9 cellular contexts compared by ENCODE assay signal in genomic region chr1:38044224-38045215, GRCh38. TPM values are rescaled to one million over a fixed set of nuclear protein-coding genes. Genes with fewer than 3 reads are reported as not detected.
DNase-seq lines count a peak whose midpoint lies in the region; ATAC-seq and TF ChIP-seq lines count a peak whose summit lies in the region.
"Had no signal": no experiment of that assay in that cellular context is flagged by ENCODE, and none has a peak within 500 bp of the region (broad histone marks: within the 10 kb centered on the region; RNA-seq: fewer than 3 reads in every experiment).

No MANE protein-coding gene starts in this region.

- ATAC-seq in activated CD8-positive, alpha-beta T cell treated with anti-CD3 and anti-CD28 coated beads, Interleukin-2, amount 10 ng/mL, durations not matched to agents 7 days and 5 days, result no peak
- ATAC-seq in GM21576 (IDR thresholded peaks at IDR 0.05; ENCODE audit: unreplicated experiment), result no peak
- ATAC-seq: activated naive CD4-positive, alpha-beta T cell treated with anti-CD3 and anti-CD28 coated beads, Interleukin-2, amount 50 U/mL, for 72 hours had no signal

- H3K27ac Mint-ChIP-seq in T-helper 2 cell treated with Interferon-gamma antibody and Interleukin-4, amounts not matched to agents 5 μg/mL and 100 μg/mL, for 36 hours, result peak overlapping the region; percentile 55
- H3K27ac Mint-ChIP-seq in activated CD8-positive, alpha-beta T cell treated with anti-CD3 and anti-CD28 coated beads, Interleukin-2, amount 10 ng/mL, durations not matched to agents 7 days and 5 days, result no peak overlapping the region
- H3K27ac Mint-ChIP-seq: activated naive CD4-positive, alpha-beta T cell treated with anti-CD3 and anti-CD28 coated beads, Interleukin-2, amount 50 U/mL, for 72 hours had no signal

- H3K9me3 Mint-ChIP-seq in T-helper 2 cell treated with Interferon-gamma antibody and Interleukin-4, amounts not matched to agents 5 μg/mL and 100 μg/mL, for 36 hours, result no peaks in the 10 kb centered on the region
- H3K9me3 Mint-ChIP-seq in activated CD8-positive, alpha-beta T cell treated with anti-CD3 and anti-CD28 coated beads, Interleukin-2, amount 10 ng/mL, durations not matched to agents 7 days and 5 days (ENCODE audit: insufficient read depth), result no peaks in the 10 kb centered on the region
- H3K9me3 Mint-ChIP-seq: activated naive CD4-positive, alpha-beta T cell treated with anti-CD3 and anti-CD28 coated beads, Interleukin-2, amount 50 U/mL, for 72 hours had no signal

- H3K4me1 Mint-ChIP-seq in T-helper 2 cell treated with Interferon-gamma antibody and Interleukin-4, amounts not matched to agents 5 μg/mL and 100 μg/mL, for 36 hours (ENCODE audit: low read depth), result peaks cover 4% of the 10 kb centered on the region
- peaks cover 10% of the 10 kb centered on the region for H3K4me1 Mint-ChIP-seq in activated CD8-positive, alpha-beta T cell treated with anti-CD3 and anti-CD28 coated beads, Interleukin-2, amount 10 ng/mL, durations not matched to agents 7 days and 5 days (ENCODE audit: low read depth)

- H3K36me3 ChIP-seq in hepatocyte (replicated peaks; ENCODE audit: insufficient read depth, low read depth) (no peaks in the 10 kb centered on the region), spleen (no peaks in the 10 kb centered on the region)

- no peaks in the 10 kb centered on the region for H4K20me1 ChIP-seq in hepatocyte (ENCODE audit: insufficient read depth, poor library complexity, severe bottlenecking)

- H3K4me3 ChIP-seq in hepatocyte, result no peak overlapping the region
- H3K4me3 ChIP-seq in spleen, result peak overlapping the region in 6 of 8 donors; percentile 15 to 81 (median 24)

- no peaks in the 10 kb centered on the region for H3K36me3 Mint-ChIP-seq in T-helper 2 cell treated with Interferon-gamma antibody and Interleukin-4, amounts not matched to agents 5 μg/mL and 100 μg/mL, for 36 hours (ENCODE audit: low read depth)
- H3K36me3 Mint-ChIP-seq in activated CD8-positive, alpha-beta T cell treated with anti-CD3 and anti-CD28 coated beads, Interleukin-2, amount 10 ng/mL, durations not matched to agents 7 days and 5 days (ENCODE audit: low read depth), result no peaks in the 10 kb centered on the region
- H3K36me3 Mint-ChIP-seq: activated naive CD4-positive, alpha-beta T cell treated with anti-CD3 and anti-CD28 coated beads, Interleukin-2, amount 50 U/mL, for 72 hours had no signal

- H3K4me2 ChIP-seq in hepatocyte, result peak overlapping the region; percentile 65

- TF ChIP-seq CTCF in hepatocyte (IDR thresholded peaks at IDR 0.05; ENCODE audit: poor library complexity), result no peak
- TF ChIP-seq CTCF in spleen (IDR thresholded peaks at IDR 0.05 in 8 of 11, conservative IDR thresholded peaks at IDR 0.05 in 3 of 11), result no peak

- no peak for DNase-seq in T-helper 2 cell treated with Interferon-gamma antibody and Interleukin-4, amounts not matched to agents 5 μg/mL and 100 μg/mL, for 36 hours (ENCODE audit: low spot score)
- DNase-seq in T-helper 2 cell (no peak), hepatocyte (ENCODE audit: low spot score) (no peak), spleen (no peak), substantia nigra (lab: John Stamatoyannopoulos, UW) (no peak), NCI-H146 treated with DMSO at 0.1 percent for 48 hours (lab: John Stamatoyannopoulos, UW; ENCODE audit: unreplicated experiment) (no peak)
- no peak for DNase-seq in activated CD8-positive, alpha-beta T cell treated with anti-CD3 and anti-CD28 coated beads, Interleukin-2, amount 10 ng/mL, durations not matched to agents 7 days and 5 days

- H3K4me1 ChIP-seq in hepatocyte (ENCODE audit: insufficient read depth) (peaks cover 14% of the 10 kb centered on the region), spleen (peaks cover 16 to 42% (median 30%) of the 10 kb centered on the region in 6 donors)

- H3K27me3 ChIP-seq in hepatocyte (peaks cover 75% of the 10 kb centered on the region), spleen (replicated peaks in 1 of 7) (peaks cover 11 to 97% (median 77%) of the 10 kb centered on the region in 7 donors)

- CTCF ChIA-PET in activated CD8-positive, alpha-beta T cell treated with anti-CD3 and anti-CD28 coated beads, Interleukin-2, amount 10 ng/mL, durations not matched to agents 7 days and 5 days (lab: Charles Lee), result no interaction called here

- no peak for TF ChIP-seq POLR2A in spleen (IDR thresholded peaks at IDR 0.05)

- peak overlapping the region; percentile 56 for H2AFZ ChIP-seq in hepatocyte

- H3K9me3 ChIP-seq in hepatocyte (ENCODE audit: low read depth), result no peaks in the 10 kb centered on the region
- no peaks in the 10 kb centered on the region for H3K9me3 ChIP-seq in spleen

- no peaks in the 10 kb centered on the region for H3K9me2 ChIP-seq in hepatocyte (replicated peaks; ENCODE audit: insufficient read depth)

- WGBS in hepatocyte (ENCODE audit: low lambda C conversion rate, missing lambda C conversion rate), result 4% methylated on average over 58 of the region's 70 CpGs
- whole genome bisulfite sequencing in spleen, 5 donors, result 5 to 7% (median 5%) methylated on average over 45 to 70 of the region's 70 CpGs

- POLR2A ChIA-PET in activated CD8-positive, alpha-beta T cell treated with anti-CD3 and anti-CD28 coated beads, Interleukin-2, amount 10 ng/mL, durations not matched to agents 7 days and 5 days (lab: Charles Lee), result interaction anchor here (1.0 kb wide), 1 partner anchor 237 kb away, joined by 3 read pairs; the partner anchor contains the start of gene C1orf122

- peak overlapping the region; percentile 67 for H3K4me3 Mint-ChIP-seq in T-helper 2 cell treated with Interferon-gamma antibody and Interleukin-4, amounts not matched to agents 5 μg/mL and 100 μg/mL, for 36 hours
- H3K4me3 Mint-ChIP-seq in activated CD8-positive, alpha-beta T cell treated with anti-CD3 and anti-CD28 coated beads, Interleukin-2, amount 10 ng/mL, durations not matched to agents 7 days and 5 days, result peak overlapping the region; percentile 31

- H3K27ac ChIP-seq in hepatocyte (no peak overlapping the region), spleen (no peak overlapping the region), substantia nigra (ENCODE audit: low read depth, low read length, poor library complexity, severe bottlenecking) (no peak overlapping the region)

- intact Hi-C loops in spleen (cut with DNase I; ENCODE audit: low total_unique reads), result no loop called here

- H3K79me2 ChIP-seq in hepatocyte, result no peaks in the 10 kb centered on the region

- H3K27me3 Mint-ChIP-seq in T-helper 2 cell treated with Interferon-gamma antibody and Interleukin-4, amounts not matched to agents 5 μg/mL and 100 μg/mL, for 36 hours (ENCODE audit: low read depth), result peaks cover 55% of the 10 kb centered on the region
- H3K27me3 Mint-ChIP-seq in activated CD8-positive, alpha-beta T cell treated with anti-CD3 and anti-CD28 coated beads, Interleukin-2, amount 10 ng/mL, durations not matched to agents 7 days and 5 days (ENCODE audit: low read depth), result peaks cover 61% of the 10 kb centered on the region

RNA-seq across cellular contexts. Expression of gene POU3F1, which starts 2.1 kb away (rescaled TPM):
- not detected for total RNA-seq in activated CD8-positive, alpha-beta T cell treated with anti-CD3 and anti-CD28 coated beads, Interleukin-2, amount 10 ng/mL, durations not matched to agents 7 days and 5 days
- total RNA-seq in hepatocyte (1.0 TPM in 1 of 2 replicates, not detected in the other), spleen (under 1 TPM in 4 of 7 donors, not detected in 3; 0.17 to 0.60 (median 0.30) TPM)
- polyA plus RNA-seq in hepatocyte (0.73 and 0.83 TPM in 2 replicates), spleen (under 1 TPM; 0.07 to 0.38 (median 0.08) TPM)
- total RNA-seq: activated naive CD4-positive, alpha-beta T cell treated with anti-CD3 and anti-CD28 coated beads, Interleukin-2, amount 50 U/mL, for 72 hours had no signal

RNA-seq across cellular contexts. Expression of gene UTP11, which starts 32.0 kb away (rescaled TPM):
- total RNA-seq in activated CD8-positive, alpha-beta T cell treated with anti-CD3 and anti-CD28 coated beads, Interleukin-2, amount 10 ng/mL, durations not matched to agents 7 days and 5 days, result 10 to 100 TPM; 39.0 to 39.5 TPM
- total RNA-seq in hepatocyte (29.9 and 39.2 TPM in 2 replicates), spleen (10 to 100 TPM; 19.2 to 51.4 (median 23.7) TPM)
- polyA plus RNA-seq in hepatocyte (31.1 and 36.2 TPM in 2 replicates), spleen (10 to 100 TPM; 12.5 to 21.0 (median 20.6) TPM)

RNA-seq across cellular contexts. Expression of gene FHL3, which starts 39.2 kb away (rescaled TPM):
- 10 to 100 TPM; 12.4 to 13.5 TPM for total RNA-seq in activated CD8-positive, alpha-beta T cell treated with anti-CD3 and anti-CD28 coated beads, Interleukin-2, amount 10 ng/mL, durations not matched to agents 7 days and 5 days
- total RNA-seq in hepatocyte (8.4 and 27.2 TPM in 2 replicates), spleen (10 to 100 TPM; 13.0 to 39.9 (median 19.5) TPM)
- polyA plus RNA-seq in hepatocyte (27.2 and 28.6 TPM in 2 replicates), spleen (10 to 100 TPM in 1 of 3 donors, 1 to 10 TPM in 2; 8.6 to 14.0 (median 9.3) TPM)

RNA-seq across cellular contexts. Expression of gene SF3A3, which starts 54.7 kb away (rescaled TPM):
- total RNA-seq in activated CD8-positive, alpha-beta T cell treated with anti-CD3 and anti-CD28 coated beads, Interleukin-2, amount 10 ng/mL, durations not matched to agents 7 days and 5 days, result 10 to 100 TPM; 86.3 to 98.0 TPM
- total RNA-seq in hepatocyte, result 48.8 and 51.3 TPM in 2 replicates
- 40.9 and 52.8 TPM in 2 replicates for polyA plus RNA-seq in hepatocyte
- total RNA-seq in spleen, result 10 to 100 TPM; 44.5 to 64.3 (median 53.6) TPM
- polyA plus RNA-seq in spleen, result 10 to 100 TPM; 19.7 to 24.9 (median 22.1) TPM
